In the genomic region with DNA sequence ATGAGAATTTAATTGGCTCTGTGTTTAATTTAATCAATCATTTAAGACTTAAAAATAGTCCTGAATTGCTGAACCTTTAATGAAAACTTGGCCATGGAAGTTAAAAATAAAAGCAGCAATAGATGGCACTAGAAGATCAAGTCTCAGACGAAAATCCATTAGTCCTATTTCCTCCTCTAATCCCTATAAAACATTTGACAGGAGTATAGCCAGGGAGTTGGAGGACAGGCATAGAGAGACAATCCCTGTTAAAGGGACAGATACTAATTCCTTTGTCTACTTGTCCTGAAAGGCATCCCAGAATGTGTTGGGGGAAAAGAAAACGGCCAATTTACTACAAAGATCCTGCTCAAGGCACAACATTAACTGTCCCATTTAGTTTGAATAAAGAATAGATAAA, we compare ENCODE assay signal across 10 cellular contexts.
DNase-seq lines count a peak whose midpoint lies in the region; ATAC-seq and TF ChIP-seq lines count a peak whose summit lies in the region.
"Had no signal": no experiment of that assay in that cellular context is flagged by ENCODE, and none has a peak within 500 bp of the region (broad histone marks: within the 10 kb centered on the region; RNA-seq: fewer than 3 reads in every experiment).

No MANE protein-coding gene starts in this region.

- peak overlapping the region; percentile 26; the same call in 1 of the 2 replicates for H3K4me3 ChIP-seq in PC-3 (ENCODE audit: low read length)
- no peak overlapping the region for H3K4me3 ChIP-seq in fibroblast of lung (replicated peaks in 1 of 4; ENCODE audit: control extremely low read depth in 1 of 4, insufficient read depth in 1 of 4, low read depth in 3 of 4, low read length in 4 of 4)

- H4K20me1 ChIP-seq in PC-3 (ENCODE audit: low read length) (no peaks in the 10 kb centered on the region), fibroblast of lung (ENCODE audit: control insufficient read depth, extremely low read depth, insufficient read depth, low read length) (no peaks in the 10 kb centered on the region)

- TF ChIP-seq CTCF in PC-3 (conservative IDR thresholded peaks at IDR 0.05; ENCODE audit: low read depth, low read length) (peak; percentile 40; the same call in 1 of the 2 replicates), fibroblast of lung (conservative IDR thresholded peaks at IDR 0.05 in 1 of 2, IDR thresholded peaks at IDR 0.05 in 1 of 2; ENCODE audit: low read depth in 1 of 2, low read length in 2 of 2) (no peak)

- DNase-seq in NCI-H1105 treated with DMSO at 0.1 percent for 48 hours (lab: John Stamatoyannopoulos, UW): peak; percentile 18
- DNase-seq in NCI-H1105 (lab: John Stamatoyannopoulos, UW): no peak
- peak; percentile 25 for DNase-seq in PC-3
- peak; percentile 1 to 12 for DNase-seq in fibroblast of lung (ENCODE audit: low read depth in 2 of 2)
- DNase-seq in retina: peak; percentile 49
- DNase-seq in MV-4-11 (lab: John Stamatoyannopoulos, UW): no peak
- DNase-seq in NCI-H1436 treated with DMSO at 0.1 percent for 48 hours (lab: John Stamatoyannopoulos, UW): no peak
- DNase-seq: activated naive CD8-positive, alpha-beta T cell treated with anti-CD3 and anti-CD28 coated beads, Interleukin-2, amount 50 U/mL, for 24 hours had no signal

- no peaks in the 10 kb centered on the region for H3K9me2 ChIP-seq in PC-3 (replicated peaks; ENCODE audit: low read length)

- no TSS peak for BruUV-seq in PC-3 (replicated peaks; lab: Mats Ljungman, UMichigan)

- peak overlapping the region; percentile 54 for H2AFZ ChIP-seq in PC-3 (ENCODE audit: low read length)
- no peak overlapping the region for H2AFZ ChIP-seq in fibroblast of lung (ENCODE audit: low read length)

- H3K4me1 ChIP-seq in PC-3 (ENCODE audit: insufficient read depth, low read length) (peaks cover 12% of the 10 kb centered on the region; the same call in 1 of the 2 replicates), fibroblast of lung (ENCODE audit: control insufficient read depth, extremely low read depth, insufficient read depth, low read length) (no peaks in the 10 kb centered on the region)

- H3K4me2 ChIP-seq in PC-3 (ENCODE audit: low read length) (peak overlapping the region; percentile 53), fibroblast of lung (ENCODE audit: extremely low read depth, insufficient read depth, low read length) (no peak overlapping the region)

- H3K9ac ChIP-seq in PC-3 (ENCODE audit: low read length): no peak overlapping the region
- H3K9ac ChIP-seq in fibroblast of lung (ENCODE audit: insufficient read depth, low read length): no peak overlapping the region

- intact Hi-C loops in PC-3 (cut with micrococcal nuclease): loop anchor here (1.0 to 2.0 kb wide), 2 partner anchors 864 to 1475 kb away; no protein-coding TSS in a partner anchor

- H3K27ac ChIP-seq in PC-3 (ENCODE audit: low read length) (peak overlapping the region; percentile 14; the same call in 1 of the 2 replicates), fibroblast of lung (ENCODE audit: insufficient read depth, low read length) (no peak overlapping the region)

- ATAC-seq in PC-3: peak; percentile 74
- no peak for ATAC-seq in HG03159 (IDR thresholded peaks at IDR 0.05; ENCODE audit: unreplicated experiment)
- ATAC-seq: activated naive CD8-positive, alpha-beta T cell treated with anti-CD3 and anti-CD28 coated beads, Interleukin-2, amount 50 U/mL, for 24 hours; left lobe of liver had no signal

- H3K79me2 ChIP-seq in PC-3 (ENCODE audit: low read length) (no peaks in the 10 kb centered on the region), fibroblast of lung (ENCODE audit: control insufficient read depth, insufficient read depth, low read length) (no peaks in the 10 kb centered on the region)

- no peaks in the 10 kb centered on the region for H3K27me3 ChIP-seq in PC-3 (ENCODE audit: low read length)
- H3K27me3 ChIP-seq in fibroblast of lung (ENCODE audit: control insufficient read depth, insufficient read depth, low read length): no peaks in the 10 kb centered on the region

- no peaks in the 10 kb centered on the region for H3F3A ChIP-seq in PC-3 (ENCODE audit: low read length, unreplicated experiment)

- POLR2A ChIA-PET in PC-3 (lab: Charles Lee; ENCODE audit: unreplicated experiment): no interaction called here

- H3K9me3 ChIP-seq in PC-3 (ENCODE audit: low read length) (no peaks in the 10 kb centered on the region), fibroblast of lung (ENCODE audit: control insufficient read depth, insufficient read depth, low read depth, low read length) (no peaks in the 10 kb centered on the region)

- CTCF ChIA-PET in PC-3 (lab: Charles Lee): interaction anchor here (0.6 kb wide), 1 partner anchor 896 kb away, joined by 3 read pairs; no protein-coding TSS in a partner anchor

- no peaks in the 10 kb centered on the region for H3K36me3 ChIP-seq in PC-3 (ENCODE audit: low read depth, low read length)
- H3K36me3 ChIP-seq in fibroblast of lung (ENCODE audit: control insufficient read depth, insufficient read depth, low read length): no peaks in the 10 kb centered on the region

Comparison
In these comparisons a context has a peak if more than half of its experiments do, and no peak if none do; other contexts are left out.
1. DNase-seq: peak in NCI-H1105 treated with DMSO at 0.1 percent for 48 hours (single experiment), PC-3 (single experiment), fibroblast of lung (2 of 2) and retina (single experiment); none in NCI-H1105 (single experiment), MV-4-11 (single experiment) and NCI-H1436 treated with DMSO at 0.1 percent for 48 hours (single experiment).